1 cellular context compared by ENCODE assay signal in the genomic region with DNA sequence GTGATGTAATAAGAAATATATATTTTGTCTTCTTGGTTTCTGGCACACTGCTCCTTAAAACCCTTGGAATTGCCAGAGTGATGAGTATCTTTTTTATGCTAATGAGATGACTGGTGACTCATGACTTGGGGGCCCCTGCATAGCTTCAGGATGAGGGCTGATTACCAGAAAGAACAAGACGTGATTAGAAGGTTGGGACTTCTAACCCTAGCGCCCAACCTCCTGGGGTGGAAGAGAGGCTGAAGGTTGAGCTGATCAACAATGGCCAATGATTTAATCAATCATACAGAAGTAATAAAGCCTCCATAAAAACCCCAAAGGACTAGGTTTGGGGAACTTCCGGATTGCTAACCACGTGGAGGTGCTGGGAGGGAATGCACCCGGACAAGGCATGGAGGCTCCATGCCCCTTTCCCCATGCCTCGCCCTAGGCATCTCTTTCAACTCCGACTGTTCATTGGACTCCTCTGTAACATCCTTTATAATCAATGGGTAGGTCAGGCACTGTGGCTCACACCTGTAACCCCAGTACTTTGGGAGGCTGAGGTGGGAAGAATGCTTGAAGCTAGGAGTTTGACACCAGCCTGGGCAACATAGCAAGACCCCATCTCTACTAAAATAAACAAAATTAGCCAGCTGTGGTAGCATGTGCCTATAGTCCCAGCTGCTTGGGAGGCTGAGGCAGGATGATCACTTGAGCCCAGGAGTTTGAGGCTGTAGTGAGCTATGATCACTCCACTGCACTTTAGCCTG.
A peak's percentile ranks its signal among the peaks of the same experiment; 100 is the strongest.
TF ChIP-seq lines count a peak whose summit lies in the region.

No MANE protein-coding gene starts in this region.

TF ChIP-seq in H1, 55 proteins besides CTCF, POLR2A, EP300 and RAD21 (continued from another document):
- TF ChIP-seq KDM1A (IDR thresholded peaks at IDR 0.05; ENCODE audit: borderline replicate concordance, low read length), result peak; percentile 57; the same call in 1 of the 2 replicates
- peak; percentile 83 for TF ChIP-seq JUND (IDR thresholded peaks at IDR 0.05; ENCODE audit: low read length)
